8 cellular contexts compared by ENCODE assay signal in the genomic region with DNA sequence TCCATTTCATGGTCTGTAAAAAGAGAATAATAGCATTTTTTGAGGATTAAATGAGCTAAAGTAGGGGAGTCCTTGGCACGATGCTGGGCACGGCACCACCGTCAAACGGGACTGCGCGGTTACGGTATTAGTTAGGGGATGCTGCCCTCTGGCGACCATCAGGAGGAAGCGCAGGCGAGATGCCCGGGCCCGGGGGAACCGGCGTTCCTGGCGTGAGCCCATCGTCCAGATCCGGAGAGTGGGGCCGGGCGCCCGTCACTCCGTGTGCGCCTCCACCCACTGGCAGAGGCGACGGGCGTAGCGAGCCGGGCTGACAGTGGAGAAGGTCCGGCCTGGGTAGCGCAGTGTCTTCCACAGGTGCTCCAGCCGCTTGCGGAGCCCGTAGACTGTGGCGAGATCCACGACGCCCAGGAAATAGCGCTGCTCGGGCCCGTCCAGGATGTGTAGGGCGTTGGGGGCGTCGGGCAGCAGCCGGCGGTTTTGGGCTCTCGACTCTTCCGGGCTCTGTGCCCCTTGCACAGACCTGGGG. TPM values are rescaled to one million over a fixed set of nuclear protein-coding genes. Genes with fewer than 3 reads are reported as not detected.
A peak's percentile ranks its signal among the peaks of the same experiment; 100 is the strongest.
DNase-seq lines count a peak whose midpoint lies in the region; ATAC-seq and TF ChIP-seq lines count a peak whose summit lies in the region.

No MANE protein-coding gene starts in this region.

- no peaks in the 10 kb centered on the region for H3K4me1 ChIP-seq in endodermal cell (ENCODE audit: control insufficient read depth, insufficient read depth, low read length)

- H3K9me3 ChIP-seq in endodermal cell (ENCODE audit: control insufficient read depth, low read length), result no peaks in the 10 kb centered on the region

- no peaks in the 10 kb centered on the region for H3K4me1 Mint-ChIP-seq in endodermal cell
- peaks cover 19 to 44% (median 37%) of the 10 kb centered on the region in 4 donors for H3K4me1 Mint-ChIP-seq in naive thymus-derived CD8-positive, alpha-beta T cell
- peaks cover 49% of the 10 kb centered on the region for H3K4me1 Mint-ChIP-seq in stimulated activated naive CD8-positive, alpha-beta T cell treated with anti-CD3 and anti-CD28 coated beads, Interleukin-15, Interleukin-2, amounts not matched to agents 100 ng/mL and 50 ng/mL, for 24 hours (ENCODE audit: low read depth)

- peak; percentile 43 for DNase-seq in NCI-H510A treated with DMSO at 0.1 percent for 48 hours (lab: John Stamatoyannopoulos, UW)
- no peak for DNase-seq in NCI-H510A (lab: John Stamatoyannopoulos, UW)
- DNase-seq in NCI-H2171 (lab: John Stamatoyannopoulos, UW), result peak; percentile 47
- peak; percentile 95 for DNase-seq in activated CD8-positive, alpha-beta memory T cell treated with anti-CD3 and anti-CD28 coated beads for 24 hours
- DNase-seq in endodermal cell, result peak; percentile 90
- peak; percentile 51 to 87 (median 76) for DNase-seq in naive thymus-derived CD8-positive, alpha-beta T cell

- peak; percentile 40 to 45 for ATAC-seq in naive thymus-derived CD8-positive, alpha-beta T cell
- no peak for ATAC-seq in GM21447 (IDR thresholded peaks at IDR 0.05; ENCODE audit: unreplicated experiment)

- no peaks in the 10 kb centered on the region for H3K36me3 Mint-ChIP-seq in endodermal cell (ENCODE audit: low read depth)
- no peaks in the 10 kb centered on the region for H3K36me3 Mint-ChIP-seq in naive thymus-derived CD8-positive, alpha-beta T cell
- no peaks in the 10 kb centered on the region for H3K36me3 Mint-ChIP-seq in stimulated activated naive CD8-positive, alpha-beta T cell treated with anti-CD3 and anti-CD28 coated beads, Interleukin-15, Interleukin-2, amounts not matched to agents 100 ng/mL and 50 ng/mL, for 24 hours (ENCODE audit: low read depth)

- POLR2A ChIA-PET in naive thymus-derived CD8-positive, alpha-beta T cell (lab: Charles Lee), result interaction anchor here (0.5 to 12.6 kb wide), 16 partner anchors 16 to 315 kb away, joined by 3 to 328 read pairs (median 4); a partner anchor contains a TSS

- H3K4me3 ChIP-seq in endodermal cell (ENCODE audit: low read length), result no peak overlapping the region

- H3K27ac Mint-ChIP-seq in endodermal cell, result no peak overlapping the region
- H3K27ac Mint-ChIP-seq in naive thymus-derived CD8-positive, alpha-beta T cell, result peak overlapping the region in 5 of 10 donors; percentile 46 to 82 (median 68)
- H3K27ac Mint-ChIP-seq in stimulated activated naive CD8-positive, alpha-beta T cell treated with anti-CD3 and anti-CD28 coated beads, Interleukin-15, Interleukin-2, amounts not matched to agents 100 ng/mL and 50 ng/mL, for 24 hours, result no peak overlapping the region

- H3K9me3 Mint-ChIP-seq in endodermal cell, result no peaks in the 10 kb centered on the region
- no peaks in the 10 kb centered on the region for H3K9me3 Mint-ChIP-seq in naive thymus-derived CD8-positive, alpha-beta T cell
- no peaks in the 10 kb centered on the region for H3K9me3 Mint-ChIP-seq in stimulated activated naive CD8-positive, alpha-beta T cell treated with anti-CD3 and anti-CD28 coated beads, Interleukin-15, Interleukin-2, amounts not matched to agents 100 ng/mL and 50 ng/mL, for 24 hours

- WGBS in endodermal cell (ENCODE audit: insufficient coverage in 1 of 2, insufficient read length in 1 of 2), 2 experiments, result 19 to 25% methylated on average over 28 to 45 of the region's 45 CpGs

- no peaks in the 10 kb centered on the region for H3K36me3 ChIP-seq in endodermal cell (ENCODE audit: control insufficient read depth, insufficient read depth, low read length)

- H3K4me3 Mint-ChIP-seq in endodermal cell, result no peak overlapping the region
- H3K4me3 Mint-ChIP-seq in naive thymus-derived CD8-positive, alpha-beta T cell, result peak overlapping the region; percentile 6 to 81 (median 50)
- H3K4me3 Mint-ChIP-seq in stimulated activated naive CD8-positive, alpha-beta T cell treated with anti-CD3 and anti-CD28 coated beads, Interleukin-15, Interleukin-2, amounts not matched to agents 100 ng/mL and 50 ng/mL, for 24 hours, result peak overlapping the region; percentile 41

- peaks cover 25% of the 10 kb centered on the region for H3K27me3 ChIP-seq in endodermal cell (ENCODE audit: control insufficient read depth, insufficient read depth, low read length, poor library complexity, severe bottlenecking)

- H3K27me3 Mint-ChIP-seq in endodermal cell (ENCODE audit: insufficient read depth), result peaks cover 33% of the 10 kb centered on the region
- peaks cover 0 to 7% (median 4%) of the 10 kb centered on the region in 5 donors for H3K27me3 Mint-ChIP-seq in naive thymus-derived CD8-positive, alpha-beta T cell
- peaks cover 11% of the 10 kb centered on the region for H3K27me3 Mint-ChIP-seq in stimulated activated naive CD8-positive, alpha-beta T cell treated with anti-CD3 and anti-CD28 coated beads, Interleukin-15, Interleukin-2, amounts not matched to agents 100 ng/mL and 50 ng/mL, for 24 hours

- no peak overlapping the region for H3K9ac ChIP-seq in endodermal cell (ENCODE audit: extremely low read depth, low read length, poor library complexity, severe bottlenecking)

- H3K27ac ChIP-seq in endodermal cell (ENCODE audit: low read depth, low read length), result no peak overlapping the region

- peak; percentile 99 for TF ChIP-seq CTCF in endodermal cell (conservative IDR thresholded peaks at IDR 0.05)

RNA-seq across cellular contexts. Expression of a gene that starts 4.8 kb away (rescaled TPM):
- 10 to 100 TPM in 1 of 2 donors, 1 to 10 TPM in 1; 8.3 to 12.7 TPM for total RNA-seq in endodermal cell
- 14.6 TPM for polyA plus RNA-seq in endodermal cell (2013, experiment 1 of 2)
- polyA plus RNA-seq in endodermal cell (2013, experiment 2 of 2), result 15.4 TPM
- 10 to 100 TPM; 47.0 to 47.5 TPM for total RNA-seq in naive thymus-derived CD8-positive, alpha-beta T cell
- polyA plus RNA-seq in naive thymus-derived CD8-positive, alpha-beta T cell, result 10 to 100 TPM; 19.8 to 34.4 (median 22.1) TPM

RNA-seq across cellular contexts. Expression of a gene that starts 8.9 kb away (rescaled TPM):
- 1 to 10 TPM; 6.6 to 9.3 TPM for total RNA-seq in endodermal cell
- polyA plus RNA-seq in endodermal cell (2013, experiment 1 of 2), result 3.7 TPM
- polyA plus RNA-seq in endodermal cell (2013, experiment 2 of 2), result 3.3 TPM
- total RNA-seq in naive thymus-derived CD8-positive, alpha-beta T cell, result 1 to 10 TPM; 1.8 to 2.0 TPM
- polyA plus RNA-seq in naive thymus-derived CD8-positive, alpha-beta T cell, result under 1 TPM in 2 of 3 donors, not detected in 1; 0.28 to 0.46 TPM

RNA-seq across cellular contexts. Expression of a gene that starts 16.0 kb away (rescaled TPM):
- total RNA-seq in endodermal cell, result 10 to 100 TPM; 45.7 TPM
- polyA plus RNA-seq in endodermal cell (2013, experiment 1 of 2), result 39.5 TPM
- polyA plus RNA-seq in endodermal cell (2013, experiment 2 of 2), result 35.1 TPM
- total RNA-seq in naive thymus-derived CD8-positive, alpha-beta T cell, result 10 to 100 TPM; 71.1 to 74.6 TPM
- polyA plus RNA-seq in naive thymus-derived CD8-positive, alpha-beta T cell, result 10 to 100 TPM; 28.5 to 34.7 (median 34.2) TPM

RNA-seq across cellular contexts. Expression of a gene that starts 22.3 kb away (rescaled TPM):
- 10 to 100 TPM; 42.3 to 44.2 TPM for total RNA-seq in endodermal cell
- 25.4 TPM for polyA plus RNA-seq in endodermal cell (2013, experiment 1 of 2)
- 26.0 TPM for polyA plus RNA-seq in endodermal cell (2013, experiment 2 of 2)
- 100 to 1,000 TPM; 102 to 110 TPM for total RNA-seq in naive thymus-derived CD8-positive, alpha-beta T cell
- 10 to 100 TPM; 29.8 to 42.8 (median 30.3) TPM for polyA plus RNA-seq in naive thymus-derived CD8-positive, alpha-beta T cell

RNA-seq across cellular contexts. Expression of a gene that starts 44.2 kb away (rescaled TPM):
- total RNA-seq in endodermal cell, result 10 to 100 TPM; 19.0 to 22.8 TPM
- polyA plus RNA-seq in endodermal cell (2013, experiment 1 of 2), result 58.2 TPM
- polyA plus RNA-seq in endodermal cell (2013, experiment 2 of 2), result 50.8 TPM
- 10 to 100 TPM; 52.2 to 57.1 TPM for total RNA-seq in naive thymus-derived CD8-positive, alpha-beta T cell
- polyA plus RNA-seq in naive thymus-derived CD8-positive, alpha-beta T cell, result under 1 TPM in 2 of 3 donors, not detected in 1; 0.07 to 0.22 TPM
